Comparison of ENCODE assay signal across 1 cellular context in the genomic region with DNA sequence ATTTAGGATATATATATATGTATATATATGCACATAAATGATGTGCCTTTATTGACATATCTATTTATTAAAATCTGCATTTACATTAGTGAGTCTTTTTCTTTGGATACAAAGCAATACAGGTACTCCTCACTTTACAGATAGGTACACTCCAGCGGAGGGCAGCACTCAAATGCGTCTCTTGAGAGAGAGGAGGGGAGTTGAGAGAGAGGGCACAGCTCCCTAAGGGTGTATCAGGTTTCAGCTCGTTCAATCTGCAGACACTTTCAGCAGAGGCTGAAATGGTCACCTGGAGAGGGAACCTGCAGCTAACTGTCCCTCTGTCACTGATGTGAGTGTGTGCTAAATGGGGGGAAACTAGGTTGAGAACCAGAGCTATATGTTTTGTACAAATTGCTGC.
A peak's percentile ranks its signal among the peaks of the same experiment; 100 is the strongest.
TF ChIP-seq lines count a peak whose summit lies in the region.

No MANE protein-coding gene starts in this region.

TF ChIP-seq in HEK293, 187 proteins besides CTCF, POLR2A, EP300 and RAD21 (continued from another document):
- TF ChIP-seq, protein P1, sequence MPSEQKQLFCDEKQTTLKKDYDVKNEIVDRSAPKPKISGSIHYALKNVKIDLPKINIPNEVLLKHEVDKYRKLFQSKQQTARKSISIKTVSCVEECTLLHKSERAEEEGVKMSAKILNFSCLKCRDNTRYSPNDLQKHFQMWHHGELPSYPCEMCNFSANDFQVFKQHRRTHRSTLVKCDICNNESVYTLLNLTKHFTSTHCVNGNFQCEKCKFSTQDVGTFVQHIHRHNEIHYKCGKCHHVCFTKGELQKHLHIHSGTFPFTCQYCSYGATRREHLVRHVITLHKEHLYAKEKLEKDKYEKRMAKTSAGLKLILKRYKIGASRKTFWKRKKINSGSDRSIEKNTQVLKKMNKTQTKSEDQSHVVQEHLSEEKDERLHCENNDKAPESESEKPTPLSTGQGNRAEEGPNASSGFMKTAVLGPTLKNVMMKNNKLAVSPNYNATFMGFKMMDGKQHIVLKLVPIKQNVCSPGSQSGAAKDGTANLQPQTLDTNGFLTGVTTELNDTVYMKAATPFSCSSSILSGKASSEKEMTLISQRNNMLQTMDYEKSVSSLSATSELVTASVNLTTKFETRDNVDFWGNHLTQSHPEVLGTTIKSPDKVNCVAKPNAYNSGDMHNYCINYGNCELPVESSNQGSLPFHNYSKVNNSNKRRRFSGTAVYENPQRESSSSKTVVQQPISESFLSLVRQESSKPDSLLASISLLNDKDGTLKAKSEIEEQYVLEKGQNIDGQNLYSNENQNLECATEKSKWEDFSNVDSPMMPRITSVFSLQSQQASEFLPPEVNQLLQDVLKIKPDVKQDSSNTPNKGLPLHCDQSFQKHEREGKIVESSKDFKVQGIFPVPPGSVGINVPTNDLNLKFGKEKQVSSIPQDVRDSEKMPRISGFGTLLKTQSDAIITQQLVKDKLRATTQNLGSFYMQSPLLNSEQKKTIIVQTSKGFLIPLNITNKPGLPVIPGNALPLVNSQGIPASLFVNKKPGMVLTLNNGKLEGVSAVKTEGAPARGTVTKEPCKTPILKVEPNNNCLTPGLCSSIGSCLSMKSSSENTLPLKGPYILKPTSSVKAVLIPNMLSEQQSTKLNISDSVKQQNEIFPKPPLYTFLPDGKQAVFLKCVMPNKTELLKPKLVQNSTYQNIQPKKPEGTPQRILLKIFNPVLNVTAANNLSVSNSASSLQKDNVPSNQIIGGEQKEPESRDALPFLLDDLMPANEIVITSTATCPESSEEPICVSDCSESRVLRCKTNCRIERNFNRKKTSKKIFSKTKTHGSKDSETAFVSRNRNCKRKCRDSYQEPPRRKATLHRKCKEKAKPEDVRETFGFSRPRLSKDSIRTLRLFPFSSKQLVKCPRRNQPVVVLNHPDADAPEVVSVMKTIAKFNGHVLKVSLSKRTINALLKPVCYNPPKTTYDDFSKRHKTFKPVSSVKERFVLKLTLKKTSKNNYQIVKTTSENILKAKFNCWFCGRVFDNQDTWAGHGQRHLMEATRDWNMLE (tag by site-specific recombination; conservative IDR thresholded peaks at IDR 0.05; ENCODE audit: low read depth): no peak
- TF ChIP-seq, protein P2, sequence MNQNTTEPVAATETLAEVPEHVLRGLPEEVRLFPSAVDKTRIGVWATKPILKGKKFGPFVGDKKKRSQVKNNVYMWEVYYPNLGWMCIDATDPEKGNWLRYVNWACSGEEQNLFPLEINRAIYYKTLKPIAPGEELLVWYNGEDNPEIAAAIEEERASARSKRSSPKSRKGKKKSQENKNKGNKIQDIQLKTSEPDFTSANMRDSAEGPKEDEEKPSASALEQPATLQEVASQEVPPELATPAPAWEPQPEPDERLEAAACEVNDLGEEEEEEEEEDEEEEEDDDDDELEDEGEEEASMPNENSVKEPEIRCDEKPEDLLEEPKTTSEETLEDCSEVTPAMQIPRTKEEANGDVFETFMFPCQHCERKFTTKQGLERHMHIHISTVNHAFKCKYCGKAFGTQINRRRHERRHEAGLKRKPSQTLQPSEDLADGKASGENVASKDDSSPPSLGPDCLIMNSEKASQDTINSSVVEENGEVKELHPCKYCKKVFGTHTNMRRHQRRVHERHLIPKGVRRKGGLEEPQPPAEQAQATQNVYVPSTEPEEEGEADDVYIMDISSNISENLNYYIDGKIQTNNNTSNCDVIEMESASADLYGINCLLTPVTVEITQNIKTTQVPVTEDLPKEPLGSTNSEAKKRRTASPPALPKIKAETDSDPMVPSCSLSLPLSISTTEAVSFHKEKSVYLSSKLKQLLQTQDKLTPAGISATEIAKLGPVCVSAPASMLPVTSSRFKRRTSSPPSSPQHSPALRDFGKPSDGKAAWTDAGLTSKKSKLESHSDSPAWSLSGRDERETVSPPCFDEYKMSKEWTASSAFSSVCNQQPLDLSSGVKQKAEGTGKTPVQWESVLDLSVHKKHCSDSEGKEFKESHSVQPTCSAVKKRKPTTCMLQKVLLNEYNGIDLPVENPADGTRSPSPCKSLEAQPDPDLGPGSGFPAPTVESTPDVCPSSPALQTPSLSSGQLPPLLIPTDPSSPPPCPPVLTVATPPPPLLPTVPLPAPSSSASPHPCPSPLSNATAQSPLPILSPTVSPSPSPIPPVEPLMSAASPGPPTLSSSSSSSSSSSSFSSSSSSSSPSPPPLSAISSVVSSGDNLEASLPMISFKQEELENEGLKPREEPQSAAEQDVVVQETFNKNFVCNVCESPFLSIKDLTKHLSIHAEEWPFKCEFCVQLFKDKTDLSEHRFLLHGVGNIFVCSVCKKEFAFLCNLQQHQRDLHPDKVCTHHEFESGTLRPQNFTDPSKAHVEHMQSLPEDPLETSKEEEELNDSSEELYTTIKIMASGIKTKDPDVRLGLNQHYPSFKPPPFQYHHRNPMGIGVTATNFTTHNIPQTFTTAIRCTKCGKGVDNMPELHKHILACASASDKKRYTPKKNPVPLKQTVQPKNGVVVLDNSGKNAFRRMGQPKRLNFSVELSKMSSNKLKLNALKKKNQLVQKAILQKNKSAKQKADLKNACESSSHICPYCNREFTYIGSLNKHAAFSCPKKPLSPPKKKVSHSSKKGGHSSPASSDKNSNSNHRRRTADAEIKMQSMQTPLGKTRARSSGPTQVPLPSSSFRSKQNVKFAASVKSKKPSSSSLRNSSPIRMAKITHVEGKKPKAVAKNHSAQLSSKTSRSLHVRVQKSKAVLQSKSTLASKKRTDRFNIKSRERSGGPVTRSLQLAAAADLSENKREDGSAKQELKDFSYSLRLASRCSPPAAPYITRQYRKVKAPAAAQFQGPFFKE (tag by site-specific recombination; IDR thresholded peaks at IDR 0.05; ENCODE audit: borderline replicate concordance): no peak
- TF ChIP-seq, protein P3, sequence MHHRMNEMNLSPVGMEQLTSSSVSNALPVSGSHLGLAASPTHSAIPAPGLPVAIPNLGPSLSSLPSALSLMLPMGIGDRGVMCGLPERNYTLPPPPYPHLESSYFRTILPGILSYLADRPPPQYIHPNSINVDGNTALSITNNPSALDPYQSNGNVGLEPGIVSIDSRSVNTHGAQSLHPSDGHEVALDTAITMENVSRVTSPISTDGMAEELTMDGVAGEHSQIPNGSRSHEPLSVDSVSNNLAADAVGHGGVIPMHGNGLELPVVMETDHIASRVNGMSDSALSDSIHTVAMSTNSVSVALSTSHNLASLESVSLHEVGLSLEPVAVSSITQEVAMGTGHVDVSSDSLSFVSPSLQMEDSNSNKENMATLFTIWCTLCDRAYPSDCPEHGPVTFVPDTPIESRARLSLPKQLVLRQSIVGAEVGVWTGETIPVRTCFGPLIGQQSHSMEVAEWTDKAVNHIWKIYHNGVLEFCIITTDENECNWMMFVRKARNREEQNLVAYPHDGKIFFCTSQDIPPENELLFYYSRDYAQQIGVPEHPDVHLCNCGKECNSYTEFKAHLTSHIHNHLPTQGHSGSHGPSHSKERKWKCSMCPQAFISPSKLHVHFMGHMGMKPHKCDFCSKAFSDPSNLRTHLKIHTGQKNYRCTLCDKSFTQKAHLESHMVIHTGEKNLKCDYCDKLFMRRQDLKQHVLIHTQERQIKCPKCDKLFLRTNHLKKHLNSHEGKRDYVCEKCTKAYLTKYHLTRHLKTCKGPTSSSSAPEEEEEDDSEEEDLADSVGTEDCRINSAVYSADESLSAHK (tag by site-specific recombination; IDR thresholded peaks at IDR 0.05): no peak
- TF ChIP-seq MZF1 (tag by site-specific recombination; IDR thresholded peaks at IDR 0.05; ENCODE audit: borderline replicate concordance) (0 out of 2 replicates have a peak, but pooled peaks have one; percentile 41), ZNF48 (tag by site-specific recombination; IDR thresholded peaks at IDR 0.05) (no peak), ZNF354C (tag by site-specific recombination; IDR thresholded peaks at IDR 0.05; ENCODE audit: borderline replicate concordance, low read depth) (no peak), GLIS1 (tag by site-specific recombination; IDR thresholded peaks at IDR 0.05) (peak; percentile 58), ZXDB (tag by site-specific recombination; IDR thresholded peaks at IDR 0.05) (no peak), ZNF596 (tag by site-specific recombination; IDR thresholded peaks at IDR 0.05) (peak; percentile 50; the same call in 1 of the 2 replicates), ZNF366 (tag by site-specific recombination; conservative IDR thresholded peaks at IDR 0.05) (no peak), ZNF324 (tag by site-specific recombination; IDR thresholded peaks at IDR 0.05) (no peak), ZNF23 (tag by site-specific recombination; IDR thresholded peaks at IDR 0.05; ENCODE audit: borderline replicate concordance) (no peak), ZNF184 (tag by site-specific recombination; IDR thresholded peaks at IDR 0.05) (no peak), ZNF248 (tag by site-specific recombination; IDR thresholded peaks at IDR 0.05) (no peak)
- TF ChIP-seq, protein P4, sequence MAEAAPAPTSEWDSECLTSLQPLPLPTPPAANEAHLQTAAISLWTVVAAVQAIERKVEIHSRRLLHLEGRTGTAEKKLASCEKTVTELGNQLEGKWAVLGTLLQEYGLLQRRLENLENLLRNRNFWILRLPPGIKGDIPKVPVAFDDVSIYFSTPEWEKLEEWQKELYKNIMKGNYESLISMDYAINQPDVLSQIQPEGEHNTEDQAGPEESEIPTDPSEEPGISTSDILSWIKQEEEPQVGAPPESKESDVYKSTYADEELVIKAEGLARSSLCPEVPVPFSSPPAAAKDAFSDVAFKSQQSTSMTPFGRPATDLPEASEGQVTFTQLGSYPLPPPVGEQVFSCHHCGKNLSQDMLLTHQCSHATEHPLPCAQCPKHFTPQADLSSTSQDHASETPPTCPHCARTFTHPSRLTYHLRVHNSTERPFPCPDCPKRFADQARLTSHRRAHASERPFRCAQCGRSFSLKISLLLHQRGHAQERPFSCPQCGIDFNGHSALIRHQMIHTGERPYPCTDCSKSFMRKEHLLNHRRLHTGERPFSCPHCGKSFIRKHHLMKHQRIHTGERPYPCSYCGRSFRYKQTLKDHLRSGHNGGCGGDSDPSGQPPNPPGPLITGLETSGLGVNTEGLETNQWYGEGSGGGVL (tag by site-specific recombination; IDR thresholded peaks at IDR 0.05): no peak
- TF ChIP-seq, protein P5, sequence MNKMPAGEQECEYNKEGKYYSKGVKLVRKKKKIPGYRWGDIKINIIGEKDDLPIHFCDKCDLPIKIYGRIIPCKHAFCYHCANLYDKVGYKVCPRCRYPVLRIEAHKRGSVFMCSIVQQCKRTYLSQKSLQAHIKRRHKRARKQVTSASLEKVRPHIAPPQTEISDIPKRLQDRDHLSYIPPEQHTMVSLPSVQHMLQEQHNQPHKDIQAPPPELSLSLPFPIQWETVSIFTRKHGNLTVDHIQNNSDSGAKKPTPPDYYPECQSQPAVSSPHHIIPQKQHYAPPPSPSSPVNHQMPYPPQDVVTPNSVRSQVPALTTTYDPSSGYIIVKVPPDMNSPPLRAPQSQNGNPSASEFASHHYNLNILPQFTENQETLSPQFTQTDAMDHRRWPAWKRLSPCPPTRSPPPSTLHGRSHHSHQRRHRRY (tag by site-specific recombination; IDR thresholded peaks at IDR 0.05): no peak
- TF ChIP-seq, protein P6, sequence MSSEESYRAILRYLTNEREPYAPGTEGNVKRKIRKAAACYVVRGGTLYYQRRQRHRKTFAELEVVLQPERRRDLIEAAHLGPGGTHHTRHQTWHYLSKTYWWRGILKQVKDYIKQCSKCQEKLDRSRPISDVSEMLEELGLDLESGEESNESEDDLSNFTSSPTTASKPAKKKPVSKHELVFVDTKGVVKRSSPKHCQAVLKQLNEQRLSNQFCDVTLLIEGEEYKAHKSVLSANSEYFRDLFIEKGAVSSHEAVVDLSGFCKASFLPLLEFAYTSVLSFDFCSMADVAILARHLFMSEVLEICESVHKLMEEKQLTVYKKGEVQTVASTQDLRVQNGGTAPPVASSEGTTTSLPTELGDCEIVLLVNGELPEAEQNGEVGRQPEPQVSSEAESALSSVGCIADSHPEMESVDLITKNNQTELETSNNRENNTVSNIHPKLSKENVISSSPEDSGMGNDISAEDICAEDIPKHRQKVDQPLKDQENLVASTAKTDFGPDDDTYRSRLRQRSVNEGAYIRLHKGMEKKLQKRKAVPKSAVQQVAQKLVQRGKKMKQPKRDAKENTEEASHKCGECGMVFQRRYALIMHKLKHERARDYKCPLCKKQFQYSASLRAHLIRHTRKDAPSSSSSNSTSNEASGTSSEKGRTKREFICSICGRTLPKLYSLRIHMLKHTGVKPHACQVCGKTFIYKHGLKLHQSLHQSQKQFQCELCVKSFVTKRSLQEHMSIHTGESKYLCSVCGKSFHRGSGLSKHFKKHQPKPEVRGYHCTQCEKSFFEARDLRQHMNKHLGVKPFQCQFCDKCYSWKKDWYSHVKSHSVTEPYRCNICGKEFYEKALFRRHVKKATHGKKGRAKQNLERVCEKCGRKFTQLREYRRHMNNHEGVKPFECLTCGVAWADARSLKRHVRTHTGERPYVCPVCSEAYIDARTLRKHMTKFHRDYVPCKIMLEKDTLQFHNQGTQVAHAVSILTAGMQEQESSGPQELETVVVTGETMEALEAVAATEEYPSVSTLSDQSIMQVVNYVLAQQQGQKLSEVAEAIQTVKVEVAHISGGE (tag by site-specific recombination; conservative IDR thresholded peaks at IDR 0.05; ENCODE audit: low read depth): 0 out of 2 replicates have a peak, but pooled peaks have one; percentile 12
